ENCODE assay signal across 8 cellular contexts in genomic region chr3:196969001-196969659, GRCh38. TPM values are rescaled to one million over a fixed set of nuclear protein-coding genes. Genes with fewer than 3 reads are reported as not detected.
DNase-seq lines count a peak whose midpoint lies in the region; ATAC-seq and TF ChIP-seq lines count a peak whose summit lies in the region.

No MANE protein-coding gene starts in this region.

- peaks cover 0 to 10% of the 10 kb centered on the region in 2 donors for H3K4me1 ChIP-seq in lung (ENCODE audit: control insufficient read depth in 2 of 2, insufficient read depth in 2 of 2, low read length in 2 of 2)

- H3K4me3 ChIP-seq in lung = peak overlapping the region; percentile 90

- H3K4me1 Mint-ChIP-seq in Calu3 (ENCODE audit: low read depth, unreplicated experiment) = peaks cover 10% of the 10 kb centered on the region
- peaks cover 11% of the 10 kb centered on the region for H3K4me1 Mint-ChIP-seq in T-helper 2 cell treated with Interferon-gamma antibody and Interleukin-4, amounts not matched to agents 5 μg/mL and 100 μg/mL, for 36 hours (ENCODE audit: low read depth)
- H3K4me1 Mint-ChIP-seq in central memory CD8-positive, alpha-beta T cell = peaks cover 8% of the 10 kb centered on the region

- DNase-seq in Calu3 (peak; percentile 28), lung (ENCODE audit: low spot score) (no peak), amniotic stem cell (lab: John Stamatoyannopoulos, UW) (no peak)
- DNase-seq in T-helper 2 cell treated with Interferon-gamma antibody and Interleukin-4, amounts not matched to agents 5 μg/mL and 100 μg/mL, for 36 hours (ENCODE audit: low spot score) = peak; percentile 57
- no peak for DNase-seq in central memory CD8-positive, alpha-beta T cell (ENCODE audit: low spot score in 2 of 2)
- peak; percentile 62 for DNase-seq in stimulated activated naive CD8-positive, alpha-beta T cell treated with anti-CD3 and anti-CD28 coated beads, Interleukin-15, Interleukin-2, amounts not matched to agents 100 U/mL and 50 U/mL, for 24 hours

- ATAC-seq in GM19463 (IDR thresholded peaks at IDR 0.05; ENCODE audit: unreplicated experiment) (peak; percentile 36), HG03571 (IDR thresholded peaks at IDR 0.05; ENCODE audit: unreplicated experiment) (peak; percentile 47), lung (ENCODE audit: insufficient read depth, low FRiP score) (peak; percentile 9)
- peak; percentile 62 for ATAC-seq in central memory CD8-positive, alpha-beta T cell (replicated peaks; ENCODE audit: extremely low read depth, poor library complexity, severe bottlenecking)
- peak; percentile 62 for ATAC-seq in stimulated activated naive CD8-positive, alpha-beta T cell treated with anti-CD3 and anti-CD28 coated beads, Interleukin-15, Interleukin-2, amounts not matched to agents 100 U/mL and 50 U/mL, for 24 hours

- H3K9me3 Mint-ChIP-seq in Calu3 (ENCODE audit: low read depth, unreplicated experiment) = no peaks in the 10 kb centered on the region
- H3K9me3 Mint-ChIP-seq in T-helper 2 cell treated with Interferon-gamma antibody and Interleukin-4, amounts not matched to agents 5 μg/mL and 100 μg/mL, for 36 hours = no peaks in the 10 kb centered on the region
- H3K9me3 Mint-ChIP-seq in central memory CD8-positive, alpha-beta T cell = no peaks in the 10 kb centered on the region

- peak overlapping the region; percentile 34 to 85 for H3K27ac ChIP-seq in lung (ENCODE audit: low read depth in 1 of 2, low read length in 1 of 2)

- H3K36me3 Mint-ChIP-seq in Calu3 (ENCODE audit: insufficient read depth, unreplicated experiment) = peaks cover 29% of the 10 kb centered on the region
- peaks cover 16% of the 10 kb centered on the region for H3K36me3 Mint-ChIP-seq in T-helper 2 cell treated with Interferon-gamma antibody and Interleukin-4, amounts not matched to agents 5 μg/mL and 100 μg/mL, for 36 hours (ENCODE audit: low read depth)
- peaks cover 2% of the 10 kb centered on the region for H3K36me3 Mint-ChIP-seq in central memory CD8-positive, alpha-beta T cell (ENCODE audit: insufficient read depth)

- H3K36me3 ChIP-seq in lung (ENCODE audit: control insufficient read depth in 2 of 2, insufficient read depth in 2 of 2, low read length in 2 of 2) = peaks cover 0 to 5% of the 10 kb centered on the region in 2 donors

- H3K27me3 Mint-ChIP-seq in Calu3 (ENCODE audit: unreplicated experiment) = peaks cover 16% of the 10 kb centered on the region
- peaks cover 11% of the 10 kb centered on the region for H3K27me3 Mint-ChIP-seq in T-helper 2 cell treated with Interferon-gamma antibody and Interleukin-4, amounts not matched to agents 5 μg/mL and 100 μg/mL, for 36 hours (ENCODE audit: low read depth)
- no peaks in the 10 kb centered on the region for H3K27me3 Mint-ChIP-seq in central memory CD8-positive, alpha-beta T cell

- BruUV-seq in Calu3 (replicated peaks; lab: Mats Ljungman, UMichigan) = no TSS peak

- peak overlapping the region; percentile 80 for H3K4me3 Mint-ChIP-seq in Calu3 (ENCODE audit: low read depth, unreplicated experiment)
- peak overlapping the region; percentile 73 for H3K4me3 Mint-ChIP-seq in T-helper 2 cell treated with Interferon-gamma antibody and Interleukin-4, amounts not matched to agents 5 μg/mL and 100 μg/mL, for 36 hours
- H3K4me3 Mint-ChIP-seq in central memory CD8-positive, alpha-beta T cell = peak overlapping the region; percentile 83

- H3K27ac Mint-ChIP-seq in Calu3 (ENCODE audit: unreplicated experiment) = no peak overlapping the region
- H3K27ac Mint-ChIP-seq in T-helper 2 cell treated with Interferon-gamma antibody and Interleukin-4, amounts not matched to agents 5 μg/mL and 100 μg/mL, for 36 hours = peak overlapping the region; percentile 87
- peak overlapping the region; percentile 74 for H3K27ac Mint-ChIP-seq in central memory CD8-positive, alpha-beta T cell (ENCODE audit: low read depth)

- no peaks in the 10 kb centered on the region for H3K27me3 ChIP-seq in lung (ENCODE audit: control insufficient read depth, insufficient read depth)

- TF ChIP-seq CTCF in Calu3 (IDR thresholded peaks at IDR 0.05; ENCODE audit: unreplicated experiment) (no peak), lung (IDR thresholded peaks at IDR 0.05; ENCODE audit: control extremely low read depth, extremely low read depth) (no peak)

- no peaks in the 10 kb centered on the region for H3K9me3 ChIP-seq in lung (ENCODE audit: control insufficient read depth in 2 of 2, insufficient read depth in 1 of 2, low read length in 1 of 2)

- intact Hi-C loops in Calu3 (cut with micrococcal nuclease; ENCODE audit: unreplicated experiment) = no loop called here

- CTCF ChIA-PET in Calu3 (lab: Charles Lee) = no interaction called here

- WGBS in lung, 2 donors = 0 to 1% methylated on average over 75 to 90 of the region's 90 CpGs

RNA-seq across cellular contexts. Expression of gene PIGZ, which starts 0.5 kb away (rescaled TPM):
- total RNA-seq in Calu3 (2022) (6.7 TPM in 2 replicates), lung (1 to 10 TPM; 1.4 to 5.5 TPM)
- polyA plus RNA-seq in lung = 1 to 10 TPM; 1.8 to 2.5 TPM

RNA-seq across cellular contexts. Expression of gene NCBP2, which starts 26.8 kb away (rescaled TPM):
- total RNA-seq in Calu3 (2022) = 67.1 and 71.5 TPM in 2 replicates
- total RNA-seq in lung = 10 to 100 TPM; 37.4 to 47.9 TPM
- 10 to 100 TPM; 47.1 to 48.6 TPM for polyA plus RNA-seq in lung

Comparison
In these comparisons a context has a peak if more than half of its experiments do, and no peak if none do; other contexts are left out.
1. DNase-seq: peak in Calu3 (single experiment), T-helper 2 cell treated with Interferon-gamma antibody and Interleukin-4, amounts not matched to agents 5 μg/mL and 100 μg/mL, for 36 hours (single experiment) and stimulated activated naive CD8-positive, alpha-beta T cell treated with anti-CD3 and anti-CD28 coated beads, Interleukin-15, Interleukin-2, amounts not matched to agents 100 U/mL and 50 U/mL, for 24 hours (single experiment); none in central memory CD8-positive, alpha-beta T cell (0 of 2), lung (single experiment) and amniotic stem cell (single experiment).
2. ATAC-seq: peak in every context shown above with its lines; median percentile 62 in central memory CD8-positive, alpha-beta T cell; 62 in stimulated activated naive CD8-positive, alpha-beta T cell treated with anti-CD3 and anti-CD28 coated beads, Interleukin-15, Interleukin-2, amounts not matched to agents 100 U/mL and 50 U/mL, for 24 hours; 47 in HG03571; 36 in GM19463; 9 in lung.
3. Peak in every context shown above with its lines, with median percentiles within 50 percentile points of each other: H3K4me3 Mint-ChIP-seq.